In genomic region chr11:63537293-63538101, GRCh38 we compare ENCODE assay signal across 8 cellular contexts. TPM values are rescaled to one million over a fixed set of nuclear protein-coding genes. Genes with fewer than 3 reads are reported as not detected.
DNase-seq lines count a peak whose midpoint lies in the region; ATAC-seq lines count a peak whose summit lies in the region.

No MANE protein-coding gene starts in this region.

- peaks cover 66% of the 10 kb centered on the region for H3K4me1 Mint-ChIP-seq in activated CD8-positive, alpha-beta memory T cell treated with anti-CD3 and anti-CD28 coated beads, Interleukin-2, amount 10 ng/mL, durations not matched to agents 7 days and 5 days
- H3K4me1 Mint-ChIP-seq in activated T-cell treated with anti-CD3 and anti-CD28 coated beads, Interleukin-2, amount 50 U/mL, for 72 hours (ENCODE audit: low read depth) = peaks cover 83% of the 10 kb centered on the region

- H3K4me3 Mint-ChIP-seq in activated CD8-positive, alpha-beta memory T cell treated with anti-CD3 and anti-CD28 coated beads, Interleukin-2, amount 10 ng/mL, durations not matched to agents 7 days and 5 days = peak overlapping the region; percentile 83
- H3K4me3 Mint-ChIP-seq in activated T-cell treated with anti-CD3 and anti-CD28 coated beads, Interleukin-2, amount 50 U/mL, for 72 hours = peak overlapping the region; percentile 84 to 91

- peak; percentile 6 for ATAC-seq in activated CD8-positive, alpha-beta memory T cell treated with anti-CD3 and anti-CD28 coated beads, Interleukin-2, amount 10 ng/mL, durations not matched to agents 7 days and 5 days
- ATAC-seq in activated T-cell treated with anti-CD3 and anti-CD28 coated beads, Interleukin-2, amount 50 U/mL, for 72 hours (replicated peaks in 1 of 2) = peak; percentile 20 to 32
- ATAC-seq in HG03354 (IDR thresholded peaks at IDR 0.05; ENCODE audit: poor library complexity, severe bottlenecking, unreplicated experiment) = no peak

- H3K9me3 Mint-ChIP-seq in activated CD8-positive, alpha-beta memory T cell treated with anti-CD3 and anti-CD28 coated beads, Interleukin-2, amount 10 ng/mL, durations not matched to agents 7 days and 5 days (ENCODE audit: low read depth) = no peaks in the 10 kb centered on the region
- no peaks in the 10 kb centered on the region for H3K9me3 Mint-ChIP-seq in activated T-cell treated with anti-CD3 and anti-CD28 coated beads, Interleukin-2, amount 50 U/mL, for 72 hours

- H3K27ac Mint-ChIP-seq in activated CD8-positive, alpha-beta memory T cell treated with anti-CD3 and anti-CD28 coated beads, Interleukin-2, amount 10 ng/mL, durations not matched to agents 7 days and 5 days = peak overlapping the region; percentile 95
- H3K27ac Mint-ChIP-seq in activated T-cell treated with anti-CD3 and anti-CD28 coated beads, Interleukin-2, amount 50 U/mL, for 72 hours = peak overlapping the region; percentile 83

- no peaks in the 10 kb centered on the region for H3K27me3 Mint-ChIP-seq in activated CD8-positive, alpha-beta memory T cell treated with anti-CD3 and anti-CD28 coated beads, Interleukin-2, amount 10 ng/mL, durations not matched to agents 7 days and 5 days
- no peaks in the 10 kb centered on the region for H3K27me3 Mint-ChIP-seq in activated T-cell treated with anti-CD3 and anti-CD28 coated beads, Interleukin-2, amount 50 U/mL, for 72 hours (ENCODE audit: low read depth)

- DNase-seq in activated CD8-positive, alpha-beta memory T cell treated with anti-CD3 and anti-CD28 coated beads, Interleukin-2, amount 10 ng/mL, durations not matched to agents 7 days and 5 days = peak; percentile 51
- DNase-seq in activated CD8-positive, alpha-beta memory T cell treated with anti-CD3 and anti-CD28 coated beads for 24 hours = no peak
- DNase-seq in activated T-cell treated with anti-CD3 and anti-CD28 coated beads, Interleukin-2, amount 50 U/mL, for 72 hours = peak; percentile 31 to 34
- DNase-seq in globus pallidus (ENCODE audit: low spot score) (peak; percentile 75), pons (ENCODE audit: low spot score) (peak; percentile 81), Kasumi-1 (lab: John Stamatoyannopoulos, UW) (no peak), SHP77 (lab: John Stamatoyannopoulos, UW) (no peak)

- CTCF ChIA-PET in activated CD8-positive, alpha-beta memory T cell treated with anti-CD3 and anti-CD28 coated beads, Interleukin-2, amount 10 ng/mL, durations not matched to agents 7 days and 5 days (lab: Charles Lee) = interaction anchor here (0.9 to 4.4 kb wide), 18 partner anchors 8 to 945 kb away, joined by 3 to 46 read pairs (median 5); partner anchors contain the start of genes PLAAT5 and ZFTA

- H3K36me3 Mint-ChIP-seq in activated CD8-positive, alpha-beta memory T cell treated with anti-CD3 and anti-CD28 coated beads, Interleukin-2, amount 10 ng/mL, durations not matched to agents 7 days and 5 days = peaks cover 7% of the 10 kb centered on the region
- no peaks in the 10 kb centered on the region for H3K36me3 Mint-ChIP-seq in activated T-cell treated with anti-CD3 and anti-CD28 coated beads, Interleukin-2, amount 50 U/mL, for 72 hours (ENCODE audit: insufficient read depth in 2 of 2)

RNA-seq across cellular contexts. Expression of gene PLAAT4, which starts 0.9 kb away (rescaled TPM):
- total RNA-seq in activated CD8-positive, alpha-beta memory T cell treated with anti-CD3 and anti-CD28 coated beads, Interleukin-2, amount 10 ng/mL, durations not matched to agents 7 days and 5 days = 100 to 1,000 TPM in 1 of 2 experiments, 10 to 100 TPM in 1; 85.3 to 128 TPM
- total RNA-seq in activated T-cell treated with anti-CD3 and anti-CD28 coated beads, Interleukin-2, amount 50 U/mL, for 72 hours = 100 to 1,000 TPM in 1 of 2 donors, 10 to 100 TPM in 1; 60.6 to 101 TPM

RNA-seq across cellular contexts. Expression of gene PLAAT2, which starts 25.7 kb away (rescaled TPM):
- 1 to 10 TPM in 1 of 2 experiments, under 1 TPM in 1; 0.73 to 1.3 TPM for total RNA-seq in activated CD8-positive, alpha-beta memory T cell treated with anti-CD3 and anti-CD28 coated beads, Interleukin-2, amount 10 ng/mL, durations not matched to agents 7 days and 5 days
- under 1 TPM in 1 of 2 donors, not detected in 1; 0.35 TPM for total RNA-seq in activated T-cell treated with anti-CD3 and anti-CD28 coated beads, Interleukin-2, amount 50 U/mL, for 72 hours

RNA-seq across cellular contexts. Expression of gene LGALS12, which starts 31.6 kb away (rescaled TPM):
- under 1 TPM; 0.23 to 0.29 TPM for total RNA-seq in activated CD8-positive, alpha-beta memory T cell treated with anti-CD3 and anti-CD28 coated beads, Interleukin-2, amount 10 ng/mL, durations not matched to agents 7 days and 5 days
- total RNA-seq in activated T-cell treated with anti-CD3 and anti-CD28 coated beads, Interleukin-2, amount 50 U/mL, for 72 hours = under 1 TPM; 0.37 to 0.38 TPM

RNA-seq across cellular contexts. Expression of gene PLAAT5, which starts 46.5 kb away (rescaled TPM):
- under 1 TPM; 0.19 to 0.26 TPM for total RNA-seq in activated CD8-positive, alpha-beta memory T cell treated with anti-CD3 and anti-CD28 coated beads, Interleukin-2, amount 10 ng/mL, durations not matched to agents 7 days and 5 days
- 1 to 10 TPM; 1.7 to 2.8 TPM for total RNA-seq in activated T-cell treated with anti-CD3 and anti-CD28 coated beads, Interleukin-2, amount 50 U/mL, for 72 hours

Comparison
In these comparisons a context has a peak if more than half of its experiments do, and no peak if none do; other contexts are left out.
1. DNase-seq: peak in activated CD8-positive, alpha-beta memory T cell treated with anti-CD3 and anti-CD28 coated beads, Interleukin-2, amount 10 ng/mL, durations not matched to agents 7 days and 5 days (single experiment), activated T-cell treated with anti-CD3 and anti-CD28 coated beads, Interleukin-2, amount 50 U/mL, for 72 hours (2 of 2), globus pallidus (single experiment) and pons (single experiment); none in activated CD8-positive, alpha-beta memory T cell treated with anti-CD3 and anti-CD28 coated beads for 24 hours (single experiment), Kasumi-1 (0 of 2) and SHP77 (0 of 2).